In genomic region chr5:31401691-31402090, GRCh38 we compare ENCODE assay signal across 37 cellular contexts.
"Had no signal": no experiment of that assay in that cellular context is flagged by ENCODE, and none has a peak within 500 bp of the region (broad histone marks: within the 10 kb centered on the region; RNA-seq: fewer than 3 reads in every experiment).

No MANE protein-coding gene starts in this region.

- H3K4me3 ChIP-seq: adrenal gland, ascending aorta, body of pancreas, breast epithelium, cardiac muscle cell had no signal

- H3K4me1 ChIP-seq: adrenal gland, body of pancreas, breast epithelium had no signal

- H3K4me1 Mint-ChIP-seq: activated naive CD4-positive, alpha-beta T cell treated with anti-CD3 and anti-CD28 coated beads, Interleukin-2, amount 10 ng/mL, durations not matched to agents 7 days and 5 days; activated naive CD4-positive, alpha-beta T cell treated with anti-CD3 and anti-CD28 coated beads, Interleukin-2, amount 50 U/mL, for 24 hours; activated naive CD8-positive, alpha-beta T cell treated with anti-CD3 and anti-CD28 coated beads for 36 hours; activated naive CD8-positive, alpha-beta T cell treated with anti-CD3 and anti-CD28 coated beads, Interleukin-2, amount 10 ng/mL, durations not matched to agents 7 days and 5 days; activated naive CD8-positive, alpha-beta T cell treated with anti-CD3 and anti-CD28 coated beads, Interleukin-2, amount 50 U/mL, for 24 hours; activated T-helper 17 cell treated with anti-CD3 and anti-CD28 coated beads, Interleukin-2, amount 50 U/mL, for 72 hours; brain; central memory CD8-positive, alpha-beta T cell had no signal

- H3K27me3 Mint-ChIP-seq: activated naive CD4-positive, alpha-beta T cell treated with anti-CD3 and anti-CD28 coated beads, Interleukin-2, amount 10 ng/mL, durations not matched to agents 7 days and 5 days; activated naive CD4-positive, alpha-beta T cell treated with anti-CD3 and anti-CD28 coated beads, Interleukin-2, amount 50 U/mL, for 24 hours; activated naive CD8-positive, alpha-beta T cell; activated naive CD8-positive, alpha-beta T cell treated with anti-CD3 and anti-CD28 coated beads for 36 hours; activated naive CD8-positive, alpha-beta T cell treated with anti-CD3 and anti-CD28 coated beads, Interleukin-2, amount 10 ng/mL, durations not matched to agents 7 days and 5 days; activated naive CD8-positive, alpha-beta T cell treated with anti-CD3 and anti-CD28 coated beads, Interleukin-2, amount 50 U/mL, for 24 hours; activated T-cell treated with anti-CD3 and anti-CD28 coated beads, Interleukin-2, amount 50 U/mL, for 24 hours; activated T-helper 17 cell treated with anti-CD3 and anti-CD28 coated beads, Interleukin-2, amount 50 U/mL, for 72 hours; brain; central memory CD8-positive, alpha-beta T cell had no signal

- H3K9me3 Mint-ChIP-seq: activated naive CD4-positive, alpha-beta T cell treated with anti-CD3 and anti-CD28 coated beads for 36 hours; activated naive CD4-positive, alpha-beta T cell treated with anti-CD3 and anti-CD28 coated beads, Interleukin-2, amount 10 ng/mL, durations not matched to agents 7 days and 5 days; activated naive CD4-positive, alpha-beta T cell treated with anti-CD3 and anti-CD28 coated beads, Interleukin-2, amount 50 U/mL, for 24 hours; activated naive CD4-positive, alpha-beta T cell treated with anti-CD3 and anti-CD28 coated beads, Interleukin-2, amount 50 U/mL, for 72 hours; activated naive CD8-positive, alpha-beta T cell treated with anti-CD3 and anti-CD28 coated beads for 36 hours; activated naive CD8-positive, alpha-beta T cell treated with anti-CD3 and anti-CD28 coated beads, Interleukin-2, amount 10 ng/mL, durations not matched to agents 7 days and 5 days; activated naive CD8-positive, alpha-beta T cell treated with anti-CD3 and anti-CD28 coated beads, Interleukin-2, amount 50 U/mL, for 24 hours; activated T-cell treated with anti-CD3 and anti-CD28 coated beads, Interleukin-2, amount 50 U/mL, for 24 hours; activated T-cell treated with anti-CD3 and anti-CD28 coated beads, Interleukin-2, amount 50 U/mL, for 4 hours; activated T-helper 1 cell treated with anti-CD3 and anti-CD28 coated beads, Interleukin-12 subunit alpha, Interleukin-12 subunit beta, Interleukin-2, Interleukin-4 antibody, amounts not matched to agents 30 ng/mL and 10 ng/mL and 1 ng/mL, durations not matched to agents 14 hours and 24 hours and 36 hours; activated T-helper 17 cell treated with anti-CD3 and anti-CD28 coated beads, Interleukin-2, amount 50 U/mL, for 72 hours; activated T-helper 2 cell treated with anti-CD3 and anti-CD28 coated beads, Interferon-gamma antibody, Interleukin-2, Interleukin-4, amounts not matched to agents 10 μg/mL and 5 μg/mL and 100 μg/mL, durations not matched to agents 14 hours and 24 hours and 36 hours; brain; central memory CD8-positive, alpha-beta T cell had no signal

- H3K4me3 Mint-ChIP-seq: activated naive CD4-positive, alpha-beta T cell treated with anti-CD3 and anti-CD28 coated beads for 36 hours; activated naive CD4-positive, alpha-beta T cell treated with anti-CD3 and anti-CD28 coated beads, Interleukin-2, amount 10 ng/mL, durations not matched to agents 7 days and 5 days; activated naive CD4-positive, alpha-beta T cell treated with anti-CD3 and anti-CD28 coated beads, Interleukin-2, amount 50 U/mL, for 24 hours; activated naive CD8-positive, alpha-beta T cell; activated naive CD8-positive, alpha-beta T cell treated with anti-CD3 and anti-CD28 coated beads for 36 hours; activated naive CD8-positive, alpha-beta T cell treated with anti-CD3 and anti-CD28 coated beads, Interleukin-2, amount 10 ng/mL, durations not matched to agents 7 days and 5 days; activated naive CD8-positive, alpha-beta T cell treated with anti-CD3 and anti-CD28 coated beads, Interleukin-2, amount 50 U/mL, for 24 hours; activated T-cell treated with anti-CD3 and anti-CD28 coated beads, Interleukin-2, amount 50 U/mL, for 24 hours; activated T-cell treated with anti-CD3 and anti-CD28 coated beads, Interleukin-2, amount 50 U/mL, for 4 hours; activated T-helper 1 cell treated with anti-CD3 and anti-CD28 coated beads, Interleukin-12 subunit alpha, Interleukin-12 subunit beta, Interleukin-2, Interleukin-4 antibody, amounts not matched to agents 30 ng/mL and 10 ng/mL and 1 ng/mL, durations not matched to agents 14 hours and 24 hours and 36 hours; activated T-helper 17 cell treated with anti-CD3 and anti-CD28 coated beads, Interleukin-2, amount 50 U/mL, for 72 hours; brain; central memory CD8-positive, alpha-beta T cell had no signal

- ATAC-seq: activated naive CD4-positive, alpha-beta T cell treated with anti-CD3 and anti-CD28 coated beads, Interleukin-2, amount 50 U/mL, for 72 hours; activated naive CD8-positive, alpha-beta T cell treated with anti-CD3 and anti-CD28 coated beads, Interleukin-2, amount 50 U/mL, for 24 hours; activated T-cell treated with anti-CD3 and anti-CD28 coated beads, Interleukin-2, amount 50 U/mL, for 4 hours; activated T-helper 17 cell treated with anti-CD3 and anti-CD28 coated beads, Interleukin-2, amount 50 U/mL, for 72 hours; body of pancreas had no signal

- H3K27ac ChIP-seq: adrenal gland, ascending aorta, body of pancreas, brain microvascular endothelial cell, breast epithelium, cardiac muscle cell had no signal

- H3K9me3 ChIP-seq: adrenal gland, ascending aorta, body of pancreas, breast epithelium had no signal

- H3K36me3 ChIP-seq: breast epithelium had no signal

- DNase-seq: activated effector memory CD4-positive, alpha-beta T cell treated with anti-CD3 and anti-CD28 coated beads, Interleukin-2, amount 50 U/mL, for 16 hours; activated effector memory CD4-positive, alpha-beta T cell treated with Interleukin-2 at 50 U/mL for 16 hours; activated gamma-delta T cell; activated gamma-delta T cell treated with Interleukin-2 at 50 U/mL for 16 hours; activated naive CD4-positive, alpha-beta T cell; activated naive CD4-positive, alpha-beta T cell treated with anti-CD3 and anti-CD28 coated beads for 36 hours; activated naive CD4-positive, alpha-beta T cell treated with anti-CD3 and anti-CD28 coated beads, Interleukin-2, amount 10 ng/mL, durations not matched to agents 7 days and 5 days; activated naive CD4-positive, alpha-beta T cell treated with anti-CD3 and anti-CD28 coated beads, Interleukin-2, amount 50 U/mL, for 16 hours; activated naive CD4-positive, alpha-beta T cell treated with Interleukin-2 at 50 U/mL for 16 hours; activated naive CD8-positive, alpha-beta T cell treated with anti-CD3 and anti-CD28 coated beads for 36 hours; activated naive CD8-positive, alpha-beta T cell treated with anti-CD3 and anti-CD28 coated beads, Interleukin-2, amount 10 ng/mL, durations not matched to agents 7 days and 5 days; activated naive CD8-positive, alpha-beta T cell treated with anti-CD3 and anti-CD28 coated beads, Interleukin-2, amount 50 U/mL, for 24 hours; activated T-cell treated with anti-CD3 and anti-CD28 coated beads for 4 hours; activated T-cell treated with anti-CD3 and anti-CD28 coated beads, Interleukin-2, amount 50 U/mL, for 1 hour; activated T-cell treated with anti-CD3 and anti-CD28 coated beads, Interleukin-2, amount 50 U/mL, for 24 hours; activated T-cell treated with anti-CD3 and anti-CD28 coated beads, Interleukin-2, amount 50 U/mL, for 4 hours; adrenal gland; amniotic stem cell; amygdala; anterior cingulate cortex; aorta; body of pancreas; brain microvascular endothelial cell; caudate nucleus; central memory CD4-positive, alpha-beta T cell; cerebellar nuclear complex had no signal

- H3K27me3 ChIP-seq: adrenal gland, ascending aorta, body of pancreas, brain microvascular endothelial cell, breast epithelium, cardiac muscle cell had no signal

- H3K27ac Mint-ChIP-seq: activated naive CD4-positive, alpha-beta T cell treated with anti-CD3 and anti-CD28 coated beads for 36 hours; activated naive CD4-positive, alpha-beta T cell treated with anti-CD3 and anti-CD28 coated beads, Interleukin-2, amount 10 ng/mL, durations not matched to agents 7 days and 5 days; activated naive CD4-positive, alpha-beta T cell treated with anti-CD3 and anti-CD28 coated beads, Interleukin-2, amount 50 U/mL, for 24 hours; activated naive CD4-positive, alpha-beta T cell treated with anti-CD3 and anti-CD28 coated beads, Interleukin-2, amount 50 U/mL, for 72 hours; activated naive CD8-positive, alpha-beta T cell; activated naive CD8-positive, alpha-beta T cell treated with anti-CD3 and anti-CD28 coated beads for 36 hours; activated naive CD8-positive, alpha-beta T cell treated with anti-CD3 and anti-CD28 coated beads, Interleukin-2, amount 10 ng/mL, durations not matched to agents 7 days and 5 days; activated naive CD8-positive, alpha-beta T cell treated with anti-CD3 and anti-CD28 coated beads, Interleukin-2, amount 50 U/mL, for 24 hours; activated T-cell treated with anti-CD3 and anti-CD28 coated beads, Interleukin-2, amount 50 U/mL, for 24 hours; activated T-helper 1 cell treated with anti-CD3 and anti-CD28 coated beads, Interleukin-12 subunit alpha, Interleukin-12 subunit beta, Interleukin-2, Interleukin-4 antibody, amounts not matched to agents 30 ng/mL and 10 ng/mL and 1 ng/mL, durations not matched to agents 14 hours and 24 hours and 36 hours; activated T-helper 17 cell treated with anti-CD3 and anti-CD28 coated beads, Interleukin-2, amount 50 U/mL, for 72 hours; activated T-helper 2 cell treated with anti-CD3 and anti-CD28 coated beads, Interferon-gamma antibody, Interleukin-2, Interleukin-4, amounts not matched to agents 10 μg/mL and 5 μg/mL and 100 μg/mL, durations not matched to agents 14 hours and 24 hours and 36 hours; brain had no signal
